In the genomic region with DNA sequence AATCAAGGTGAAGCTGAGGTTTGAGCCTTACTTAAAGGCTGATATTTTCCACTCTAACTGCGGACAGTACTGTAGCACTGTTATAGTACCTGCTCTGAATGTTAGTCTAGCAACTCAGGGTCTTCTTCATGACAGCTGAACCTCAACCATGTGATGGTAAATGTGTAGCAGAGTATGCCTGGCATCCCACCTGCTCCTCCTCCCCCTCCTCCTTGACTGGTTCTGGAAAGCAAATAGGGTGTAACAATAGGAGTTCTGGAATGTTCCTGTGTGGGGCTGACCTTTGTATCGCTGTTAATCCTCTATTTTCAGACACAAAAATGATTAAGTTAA, we compare ENCODE assay signal across 11 cellular contexts. TPM values are rescaled to one million over a fixed set of nuclear protein-coding genes. Genes with fewer than 3 reads are reported as not detected.
"Had no signal": no experiment of that assay in that cellular context is flagged by ENCODE, and none has a peak within 500 bp of the region (broad histone marks: within the 10 kb centered on the region; RNA-seq: fewer than 3 reads in every experiment).

No MANE protein-coding gene starts in this region.

- H3K9me3 ChIP-seq: left ventricle myocardium inferior, upper lobe of right lung had no signal

- H3K9me3 Mint-ChIP-seq: activated CD4-positive, alpha-beta T cell treated with anti-CD3 and anti-CD28 coated beads, Interleukin-2, amount 10 ng/mL, durations not matched to agents 24 days and 14 days; nephron progenitor cell; T-helper 1 cell treated with Interleukin-12 subunit alpha and Interleukin-12 subunit beta and Interleukin-4 antibody, amounts not matched to agents 30 μg/mL and 1 μg/mL, for 36 hours had no signal

- H3K27me3 ChIP-seq: upper lobe of right lung had no signal

- DNase-seq: activated CD4-positive, alpha-beta T cell treated with anti-CD3 and anti-CD28 coated beads, Interleukin-2, amount 10 ng/mL, durations not matched to agents 24 days and 14 days; left ventricle myocardium inferior; nephron progenitor cell; stimulated activated CD4-positive, alpha-beta T cell treated with anti-CD3 and anti-CD28 coated beads, Interleukin-2, amount 100 ng/mL, for 48 hours; stimulated activated naive CD8-positive, alpha-beta T cell treated with anti-CD3 and anti-CD28 coated beads, Interleukin-15, Interleukin-2, amounts not matched to agents 100 U/mL and 50 U/mL, for 24 hours; upper lobe of right lung had no signal

- H3K27me3 Mint-ChIP-seq: activated CD4-positive, alpha-beta T cell treated with anti-CD3 and anti-CD28 coated beads, Interleukin-2, amount 10 ng/mL, durations not matched to agents 24 days and 14 days had no signal

- H3K4me3 Mint-ChIP-seq: nephron progenitor cell; T-helper 1 cell treated with Interleukin-12 subunit alpha and Interleukin-12 subunit beta and Interleukin-4 antibody, amounts not matched to agents 30 μg/mL and 1 μg/mL, for 36 hours; WTC11 had no signal

- H3K27ac Mint-ChIP-seq: activated CD4-positive, alpha-beta T cell treated with anti-CD3 and anti-CD28 coated beads, Interleukin-2, amount 10 ng/mL, durations not matched to agents 24 days and 14 days; nephron progenitor cell; T-helper 1 cell treated with Interleukin-12 subunit alpha and Interleukin-12 subunit beta and Interleukin-4 antibody, amounts not matched to agents 30 μg/mL and 1 μg/mL, for 36 hours; WTC11 had no signal

- H3K4me3 ChIP-seq: coronary artery, left ventricle myocardium inferior, upper lobe of right lung had no signal

- H3K4me1 Mint-ChIP-seq: nephron progenitor cell had no signal

- H3K27ac ChIP-seq: coronary artery, left ventricle myocardium inferior, upper lobe of right lung had no signal

- H3K36me3 Mint-ChIP-seq: WTC11 had no signal

- H3K36me3 ChIP-seq: left ventricle myocardium inferior, upper lobe of right lung had no signal

RNA-seq across cellular contexts. Expression of a gene that starts 0.4 kb away (rescaled TPM):
- total RNA-seq: cardiac septum, left ventricle myocardium inferior, temporal lobe, WTC11 had no signal

RNA-seq across cellular contexts. Expression of a gene that starts 58.2 kb away (rescaled TPM):
- total RNA-seq: activated CD4-positive, alpha-beta T cell treated with anti-CD3 and anti-CD28 coated beads, Interleukin-2, amount 10 ng/mL, durations not matched to agents 24 days and 14 days; cardiac septum; upper lobe of right lung had no signal
